Comparison of ENCODE assay signal across 8 cellular contexts in genomic region chr4:7939377-7940108, GRCh38.
A peak's percentile ranks its signal among the peaks of the same experiment; 100 is the strongest.
DNase-seq lines count a peak whose midpoint lies in the region; ATAC-seq and FAIRE-seq lines count a peak whose summit lies in the region.

Gene AFAP1 (minus strand): TSS chr4:7939861. CDS start chr4:7872078, 67,783 bp downstream.

- DNase-seq in GM18507 (ENCODE audit: extremely low spot score, insufficient read length, low read depth) (peak; percentile 93), NCI-H2227 treated with DMSO at 0.1 percent for 48 hours (lab: John Stamatoyannopoulos, UW) (peak; percentile 67), dedifferentiated amniotic fluid mesenchymal stem cell (ENCODE audit: extremely low spot score) (peak; percentile 80), left kidney (ENCODE audit: low read depth, low spot score) (peak; percentile 98), AML-193 (lab: John Stamatoyannopoulos, UW) (no peak)
- peak; percentile 81 to 84 for DNase-seq in activated CD4-positive, alpha-beta T cell treated with anti-CD3 and anti-CD28 coated beads, Interleukin-2, amount 50 U/mL, for 4 hours
- peak; percentile 77 to 87 for DNase-seq in stimulated activated CD4-positive, alpha-beta T cell treated with anti-CD3 and anti-CD28 coated beads, Interleukin-1b, Interleukin-23, amount 100 ng/mL, for 1 hour (ENCODE audit: low read depth in 2 of 2)

- peak; percentile 49 for FAIRE-seq in GM18507 (lab: Jason Lieb, UNC)

- ATAC-seq in HG02970 (IDR thresholded peaks at IDR 0.05; ENCODE audit: low FRiP score, unreplicated experiment), result peak; percentile 81

Comparison
In these comparisons a context has a peak if more than half of its experiments do, and no peak if none do; other contexts are left out.
1. DNase-seq: peak in GM18507 (single experiment), NCI-H2227 treated with DMSO at 0.1 percent for 48 hours (single experiment), activated CD4-positive, alpha-beta T cell treated with anti-CD3 and anti-CD28 coated beads, Interleukin-2, amount 50 U/mL, for 4 hours (2 of 2), dedifferentiated amniotic fluid mesenchymal stem cell (single experiment), left kidney (single experiment) and stimulated activated CD4-positive, alpha-beta T cell treated with anti-CD3 and anti-CD28 coated beads, Interleukin-1b, Interleukin-23, amount 100 ng/mL, for 1 hour (2 of 2); none in AML-193 (0 of 2).